12 cellular contexts compared by ENCODE assay signal in genomic region chr16:66295761-66296546, GRCh38.
"Had no signal": no experiment of that assay in that cellular context is flagged by ENCODE, and none has a peak within 500 bp of the region (broad histone marks: within the 10 kb centered on the region; RNA-seq: fewer than 3 reads in every experiment).

No MANE protein-coding gene starts in this region.

- H3K27ac Mint-ChIP-seq: activated CD8-positive, alpha-beta T cell treated with anti-CD3 and anti-CD28 coated beads, Interleukin-2, amount 10 ng/mL, durations not matched to agents 7 days and 5 days; activated T-helper 2 cell treated with anti-CD3 and anti-CD28 coated beads, Interferon-gamma antibody, Interleukin-2, Interleukin-4, amounts not matched to agents 10 μg/mL and 5 μg/mL and 100 μg/mL, durations not matched to agents 14 hours and 24 hours and 36 hours; memory B cell; naive thymus-derived CD8-positive, alpha-beta T cell; progenitor cell of endocrine pancreas had no signal

- H3K27ac ChIP-seq: cardiac muscle cell, thoracic aorta, WERI-Rb-1 had no signal

- DNase-seq: activated CD8-positive, alpha-beta T cell treated with anti-CD3 and anti-CD28 coated beads, Interleukin-2, amount 10 ng/mL, durations not matched to agents 7 days and 5 days; activated naive CD4-positive, alpha-beta T cell treated with anti-CD3 and anti-CD28 coated beads, Interleukin-2, amount 50 U/mL, for 16 hours; activated T-cell treated with anti-CD3 and anti-CD28 coated beads for 4 hours; left ventricle myocardium superior; right cardiac atrium; WERI-Rb-1 had no signal

- H3K4me3 Mint-ChIP-seq: activated CD8-positive, alpha-beta T cell treated with anti-CD3 and anti-CD28 coated beads, Interleukin-2, amount 10 ng/mL, durations not matched to agents 7 days and 5 days; memory B cell; naive thymus-derived CD8-positive, alpha-beta T cell had no signal

- H3K36me3 Mint-ChIP-seq: memory B cell; naive thymus-derived CD8-positive, alpha-beta T cell had no signal

- H3K27me3 ChIP-seq: cardiac muscle cell had no signal

- H3K36me3 ChIP-seq: cardiac muscle cell, thoracic aorta, WERI-Rb-1 had no signal

- H3K9me3 Mint-ChIP-seq: memory B cell had no signal

- H3K4me3 ChIP-seq: cardiac muscle cell, thoracic aorta had no signal

- H3K9me3 ChIP-seq: thoracic aorta had no signal
